1 cellular context compared by ENCODE assay signal in the genomic region with DNA sequence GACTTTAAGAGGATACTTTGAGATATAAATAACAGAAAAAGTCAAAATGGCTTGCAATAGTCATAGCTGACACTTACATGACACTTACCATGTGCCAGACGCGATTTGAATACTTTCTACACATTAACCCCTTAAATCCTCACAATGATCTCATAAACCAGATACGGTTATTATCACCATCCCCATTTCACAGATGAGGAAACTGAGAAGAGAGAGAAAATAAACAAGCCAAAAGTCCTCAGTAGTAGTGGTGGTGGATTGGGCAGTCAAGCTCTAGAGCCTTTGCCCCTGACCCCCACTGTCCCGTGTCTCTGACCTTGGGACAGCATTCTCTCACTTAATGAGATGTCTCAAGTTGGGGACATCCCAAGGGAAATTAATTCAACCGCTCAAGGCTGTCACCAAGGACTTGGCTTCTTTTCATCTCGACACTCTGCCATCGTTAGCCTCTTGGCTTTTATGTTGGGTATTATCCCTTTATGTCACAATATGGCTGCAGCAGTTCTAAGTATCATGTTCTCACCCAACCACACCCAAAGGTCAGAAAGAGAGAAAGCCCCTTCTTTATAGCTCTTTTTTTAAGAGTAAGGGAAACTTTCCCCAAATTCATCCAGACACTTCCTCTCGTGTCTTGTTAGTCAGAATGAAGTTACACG.
A peak's percentile ranks its signal among the peaks of the same experiment; 100 is the strongest.
TF ChIP-seq lines count a peak whose summit lies in the region.

No MANE protein-coding gene starts in this region.

TF ChIP-seq in K562, 482 proteins besides CTCF, POLR2A, EP300 and RAD21 (continued from another document):
- TF ChIP-seq CHCHD3 (CRISPR knock-in tag; IDR thresholded peaks at IDR 0.05), result no peak
- no peak for TF ChIP-seq HNRNPLL (IDR thresholded peaks at IDR 0.05; ENCODE audit: low read depth, low read length, poor library complexity, severe bottlenecking)
- TF ChIP-seq RBM25 (IDR thresholded peaks at IDR 0.05; ENCODE audit: low read depth, low read length, severe bottlenecking), result peak; percentile 91
- TF ChIP-seq TCF3 (CRISPR knock-in tag; IDR thresholded peaks at IDR 0.05), result no peak
- TF ChIP-seq PHF20 (IDR thresholded peaks at IDR 0.05; ENCODE audit: partially characterized antibody), result peak; percentile 12
- TF ChIP-seq ZNF165 (CRISPR knock-in tag; IDR thresholded peaks at IDR 0.05; ENCODE audit: borderline replicate concordance), result no peak
- no peak for TF ChIP-seq C11orf30 (IDR thresholded peaks at IDR 0.05; ENCODE audit: low read depth)
- no peak for TF ChIP-seq XRCC5 (IDR thresholded peaks at IDR 0.05; ENCODE audit: low read depth, low read length)
- peak; percentile 37 for TF ChIP-seq CHD4 (IDR thresholded peaks at IDR 0.05; ENCODE audit: insufficient read depth, insufficient replicate concordance, low read depth, low read length, poor library complexity, severe bottlenecking)
- no peak for TF ChIP-seq MAFF (IDR thresholded peaks at IDR 0.05; ENCODE audit: low read length)
- TF ChIP-seq, protein P1, sequence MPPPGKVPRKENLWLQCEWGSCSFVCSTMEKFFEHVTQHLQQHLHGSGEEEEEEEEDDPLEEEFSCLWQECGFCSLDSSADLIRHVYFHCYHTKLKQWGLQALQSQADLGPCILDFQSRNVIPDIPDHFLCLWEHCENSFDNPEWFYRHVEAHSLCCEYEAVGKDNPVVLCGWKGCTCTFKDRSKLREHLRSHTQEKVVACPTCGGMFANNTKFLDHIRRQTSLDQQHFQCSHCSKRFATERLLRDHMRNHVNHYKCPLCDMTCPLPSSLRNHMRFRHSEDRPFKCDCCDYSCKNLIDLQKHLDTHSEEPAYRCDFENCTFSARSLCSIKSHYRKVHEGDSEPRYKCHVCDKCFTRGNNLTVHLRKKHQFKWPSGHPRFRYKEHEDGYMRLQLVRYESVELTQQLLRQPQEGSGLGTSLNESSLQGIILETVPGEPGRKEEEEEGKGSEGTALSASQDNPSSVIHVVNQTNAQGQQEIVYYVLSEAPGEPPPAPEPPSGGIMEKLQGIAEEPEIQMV (tag; conservative IDR thresholded peaks at IDR 0.05; ENCODE audit: low read depth), result no peak
- TF ChIP-seq GATA2 (CRISPR knock-in tag; IDR thresholded peaks at IDR 0.05), result no peak
- TF ChIP-seq ATF7 (IDR thresholded peaks at IDR 0.05), result no peak
- no peak for TF ChIP-seq KHSRP (IDR thresholded peaks at IDR 0.05)
- no peak for TF ChIP-seq ZNF175 (CRISPR knock-in tag; IDR thresholded peaks at IDR 0.05; ENCODE audit: low read depth)
- TF ChIP-seq TBL1XR1 (IDR thresholded peaks at IDR 0.05; ENCODE audit: low read length in 2 of 2), result no peak
- TF ChIP-seq, protein P2, sequence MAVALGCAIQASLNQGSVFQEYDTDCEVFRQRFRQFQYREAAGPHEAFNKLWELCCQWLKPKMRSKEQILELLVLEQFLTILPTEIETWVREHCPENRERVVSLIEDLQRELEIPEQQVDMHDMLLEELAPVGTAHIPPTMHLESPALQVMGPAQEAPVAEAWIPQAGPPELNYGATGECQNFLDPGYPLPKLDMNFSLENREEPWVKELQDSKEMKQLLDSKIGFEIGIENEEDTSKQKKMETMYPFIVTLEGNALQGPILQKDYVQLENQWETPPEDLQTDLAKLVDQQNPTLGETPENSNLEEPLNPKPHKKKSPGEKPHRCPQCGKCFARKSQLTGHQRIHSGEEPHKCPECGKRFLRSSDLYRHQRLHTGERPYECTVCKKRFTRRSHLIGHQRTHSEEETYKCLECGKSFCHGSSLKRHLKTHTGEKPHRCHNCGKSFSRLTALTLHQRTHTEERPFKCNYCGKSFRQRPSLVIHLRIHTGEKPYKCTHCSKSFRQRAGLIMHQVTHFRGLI (CRISPR knock-in tag; IDR thresholded peaks at IDR 0.05), result no peak
- TF ChIP-seq FIP1L1 (IDR thresholded peaks at IDR 0.05; ENCODE audit: low read depth, low read length, poor library complexity, severe bottlenecking), result no peak
- no peak for TF ChIP-seq RBM14 (IDR thresholded peaks at IDR 0.05; ENCODE audit: borderline replicate concordance, insufficient read depth, low read depth, low read length)
- peak; percentile 35 to 55; a peak in 2 of 4 replicates for TF ChIP-seq KDM1A (IDR thresholded peaks at IDR 0.05)
- TF ChIP-seq SRF (CRISPR knock-in tag; IDR thresholded peaks at IDR 0.05), result no peak
